Comparison of ENCODE assay signal across 28 cellular contexts in the genomic region with DNA sequence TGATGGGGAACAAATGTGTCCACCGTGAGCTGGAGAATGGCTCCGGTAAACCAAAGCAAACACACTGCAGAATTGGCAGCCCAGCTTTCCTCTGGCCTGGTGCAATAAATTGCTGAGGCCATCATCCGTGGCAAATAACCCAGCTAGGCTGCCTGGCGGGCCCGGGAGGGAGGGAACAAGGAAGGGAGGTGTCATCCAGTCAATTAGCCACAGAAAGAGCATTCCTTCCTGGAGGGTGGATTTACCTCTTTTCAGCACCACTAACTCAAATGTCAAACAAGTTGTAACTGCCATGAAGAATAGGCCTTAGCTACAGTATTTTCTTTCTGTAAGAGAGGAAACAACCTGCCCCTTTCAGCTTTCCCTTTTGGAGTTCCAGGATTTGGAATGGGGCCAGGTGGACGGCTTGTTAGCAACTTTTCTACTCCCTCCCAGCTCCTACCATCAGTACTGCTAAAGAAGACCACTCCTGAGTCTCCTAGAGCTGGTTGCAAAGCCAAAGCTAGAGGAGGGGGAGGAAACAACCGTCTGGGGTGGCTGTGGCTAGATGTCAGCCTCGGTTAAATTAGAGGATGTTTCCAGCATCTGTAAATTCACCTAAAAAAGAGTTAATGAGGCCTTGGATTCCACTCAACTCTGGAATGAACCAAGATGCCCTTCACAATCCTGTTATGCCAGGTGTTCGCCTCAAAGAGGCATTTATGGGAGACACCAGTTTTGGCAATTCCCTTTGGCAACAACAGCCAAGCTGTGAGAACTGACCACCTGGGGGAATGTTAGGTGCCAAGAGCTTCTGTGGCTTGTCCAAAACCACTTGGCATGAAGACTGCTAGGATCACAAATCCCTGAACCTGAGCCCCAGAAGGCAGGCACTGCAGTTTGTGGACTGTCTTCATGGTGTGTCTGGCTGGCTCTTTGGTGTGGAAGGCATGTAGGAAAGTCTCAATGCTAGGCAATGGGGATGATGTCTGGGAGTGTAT.
A peak's percentile ranks its signal among the peaks of the same experiment; 100 is the strongest.
DNase-seq lines count a peak whose midpoint lies in the region; ATAC-seq and TF ChIP-seq lines count a peak whose summit lies in the region.
"Had no signal": no experiment of that assay in that cellular context is flagged by ENCODE, and none has a peak within 500 bp of the region (broad histone marks: within the 10 kb centered on the region; RNA-seq: fewer than 3 reads in every experiment).

No MANE protein-coding gene starts in this region.

- CTCF ChIA-PET in MCF 10A (lab: Yijun Ruan, JAX), result interaction anchor here (0.6 to 1.0 kb wide), 3 partner anchors 63 to 1834 kb away, joined by 3 to 5 read pairs (median 3); no protein-coding TSS in a partner anchor

- no peak overlapping the region for H3K4me3 Mint-ChIP-seq in MCF 10A (ENCODE audit: unreplicated experiment)
- H3K4me3 Mint-ChIP-seq: immature natural killer cell; naive thymus-derived CD4-positive, alpha-beta T cell; stimulated activated naive CD8-positive, alpha-beta T cell treated with anti-CD3 and anti-CD28 coated beads, Interleukin-15, amount 100 ng/mL, for 72 hours; T-cell had no signal

- H3K27ac ChIP-seq in breast epithelium (peak overlapping the region; percentile 11 to 42), body of pancreas (peak overlapping the region; percentile 3 to 67 (median 36))
- H3K27ac ChIP-seq: A549; adrenal gland; BLaER1 treated with 17β-estradiol and CSF1 and Interleukin-3, amounts not matched to agents 10 nM and 100 nM; heart left ventricle; skin epidermis had no signal

- ATAC-seq in body of pancreas, result peak; percentile 93
- ATAC-seq in left colon, result peak; percentile 99
- no peak for ATAC-seq in GM21367 (IDR thresholded peaks at IDR 0.05; ENCODE audit: unreplicated experiment)
- ATAC-seq: A549; GM12878; HCT116; heart left ventricle; naive thymus-derived CD4-positive, alpha-beta T cell; stimulated activated naive CD8-positive, alpha-beta T cell treated with anti-CD3 and anti-CD28 coated beads, Interleukin-15, amount 100 ng/mL, for 72 hours; T-cell had no signal

- H3K4me1 Mint-ChIP-seq in MCF 10A (ENCODE audit: insufficient read depth, unreplicated experiment), result peaks cover 14% of the 10 kb centered on the region
- H3K4me1 Mint-ChIP-seq: immature natural killer cell; naive thymus-derived CD4-positive, alpha-beta T cell; stimulated activated naive CD8-positive, alpha-beta T cell treated with anti-CD3 and anti-CD28 coated beads, Interleukin-15, amount 100 ng/mL, for 72 hours; T-cell had no signal

- no peak overlapping the region for H3K27ac Mint-ChIP-seq in MCF 10A (ENCODE audit: low read depth, unreplicated experiment)
- H3K27ac Mint-ChIP-seq: immature natural killer cell; progenitor cell of endocrine pancreas; stimulated activated naive CD8-positive, alpha-beta T cell treated with anti-CD3 and anti-CD28 coated beads, Interleukin-15, amount 100 ng/mL, for 72 hours; T-cell had no signal

- H3K9me3 ChIP-seq in breast epithelium (no peaks in the 10 kb centered on the region), body of pancreas (no peaks in the 10 kb centered on the region)
- H3K9me3 ChIP-seq: A549; adrenal gland; BLaER1 treated with 17β-estradiol and CSF1 and Interleukin-3, amounts not matched to agents 10 nM and 100 nM; heart left ventricle had no signal

- POLR2A ChIA-PET in MCF 10A (lab: Yijun Ruan, JAX), result no interaction called here

- TF ChIP-seq CTCF in breast epithelium (IDR thresholded peaks at IDR 0.05) (no peak), MCF 10A (IDR thresholded peaks at IDR 0.05; ENCODE audit: unreplicated experiment) (no peak), body of pancreas (IDR thresholded peaks at IDR 0.05) (peak in 1 of 7 experiments; percentile 7), foreskin fibroblast (IDR thresholded peaks at IDR 0.05; ENCODE audit: low read depth, low read length) (no peak)

- H3K36me3 ChIP-seq in breast epithelium (no peaks in the 10 kb centered on the region), body of pancreas (replicated peaks in 1 of 2; ENCODE audit: insufficient read depth in 1 of 2, low read depth in 2 of 2) (no peaks in the 10 kb centered on the region)
- H3K36me3 ChIP-seq: adrenal gland; BLaER1 treated with 17β-estradiol and CSF1 and Interleukin-3, amounts not matched to agents 10 nM and 100 nM; heart left ventricle had no signal

- BruUV-seq in MCF 10A (replicated peaks; lab: Mats Ljungman, UMichigan), result no TSS peak

- H3K27me3 Mint-ChIP-seq in MCF 10A (ENCODE audit: insufficient read depth, unreplicated experiment), result no peaks in the 10 kb centered on the region
- H3K27me3 Mint-ChIP-seq: progenitor cell of endocrine pancreas had no signal

- intact Hi-C loops in breast epithelium (cut with DNase I; ENCODE audit: low total_unique reads) (no loop called here), MCF 10A (cut with micrococcal nuclease) (no loop called here), body of pancreas (cut with DNase I) (no loop called here), left colon (cut with DNase I, micrococcal nuclease) (no loop called here)

- WGBS in body of pancreas, 2 donors, result 10 to 20% methylated on average over 8 to 9 of the region's 9 CpGs

- no peaks in the 10 kb centered on the region for H3K36me3 Mint-ChIP-seq in MCF 10A (ENCODE audit: insufficient read depth, unreplicated experiment)
- H3K36me3 Mint-ChIP-seq: immature natural killer cell; naive thymus-derived CD4-positive, alpha-beta T cell; T-cell had no signal

- peak in 1 of 2 donors; percentile 21 for DNase-seq in breast epithelium (ENCODE audit: low spot score in 2 of 2)
- DNase-seq in MCF 10A (ENCODE audit: unreplicated experiment), result no peak
- DNase-seq in body of pancreas, result peak; percentile 88 to 89 (median 88)
- DNase-seq in left colon, result peak; percentile 50 to 66
- no peak for DNase-seq in activated CD4-positive, CD25-positive, alpha-beta regulatory T cell treated with anti-CD3 and anti-CD28 coated beads, Interleukin-2, amount 50 U/mL, for 72 hours
- DNase-seq in foreskin fibroblast, result no peak
- no peak for DNase-seq in NOMO-1 treated with DMSO at 0.1 percent for 48 hours (lab: John Stamatoyannopoulos, UW; ENCODE audit: unreplicated experiment)
- DNase-seq: activated CD4-positive, alpha-beta T cell treated with anti-CD3 and anti-CD28 coated beads, Interleukin-2, amount 50 U/mL, for 4 hours; activated gamma-delta T cell; adrenal gland; effector CD4-positive, alpha-beta T cell; heart left ventricle; immature natural killer cell; naive thymus-derived CD4-positive, alpha-beta T cell; NCI-H1694; NCI-H510A treated with DMSO at 0.1 percent for 48 hours; SHP77 treated with DMSO at 0.1 percent for 48 hours; stimulated activated CD4-positive, alpha-beta T cell treated with anti-CD3 and anti-CD28 coated beads, Interleukin-4, amount 100 ng/mL, for 1 hour; stimulated activated naive CD8-positive, alpha-beta T cell treated with anti-CD3 and anti-CD28 coated beads, Interleukin-15, amount 100 ng/mL, for 72 hours; T-cell had no signal

- H3K9me3 Mint-ChIP-seq in MCF 10A (ENCODE audit: unreplicated experiment), result no peaks in the 10 kb centered on the region
- H3K9me3 Mint-ChIP-seq: stimulated activated naive CD8-positive, alpha-beta T cell treated with anti-CD3 and anti-CD28 coated beads, Interleukin-15, amount 100 ng/mL, for 72 hours had no signal

- H3K27me3 ChIP-seq in breast epithelium (no peaks in the 10 kb centered on the region), body of pancreas (no peaks in the 10 kb centered on the region)
- H3K27me3 ChIP-seq: adrenal gland; BLaER1 treated with 17β-estradiol and CSF1 and Interleukin-3, amounts not matched to agents 10 nM and 100 nM; heart left ventricle had no signal

- no peak for TF ChIP-seq POLR2A in breast epithelium (IDR thresholded peaks at IDR 0.05)
- TF ChIP-seq POLR2A in body of pancreas (IDR thresholded peaks at IDR 0.05), result no peak

- H3K4me1 ChIP-seq in breast epithelium (no peaks in the 10 kb centered on the region), body of pancreas (peaks cover 30% of the 10 kb centered on the region)
- H3K4me1 ChIP-seq: BLaER1 treated with 17β-estradiol and CSF1 and Interleukin-3, amounts not matched to agents 10 nM and 100 nM; heart left ventricle had no signal

- no peak overlapping the region for H3K4me3 ChIP-seq in breast epithelium
- H3K4me3 ChIP-seq in body of pancreas, result no peak overlapping the region
- no peak overlapping the region for H3K4me3 ChIP-seq in foreskin fibroblast (ENCODE audit: low read depth in 1 of 2, low read length in 2 of 2)
- H3K4me3 ChIP-seq: A549; adrenal gland; BLaER1 treated with 17β-estradiol and CSF1 and Interleukin-3, amounts not matched to agents 10 nM and 100 nM; GM12878; heart left ventricle; lung; skin epidermis had no signal

Comparison
In these comparisons a context has a peak if more than half of its experiments do, and no peak if none do; other contexts are left out.
1. DNase-seq: peak in body of pancreas (4 of 4) and left colon (2 of 2); none in MCF 10A (single experiment), activated CD4-positive, CD25-positive, alpha-beta regulatory T cell treated with anti-CD3 and anti-CD28 coated beads, Interleukin-2, amount 50 U/mL, for 72 hours (single experiment), foreskin fibroblast (0 of 2) and NOMO-1 treated with DMSO at 0.1 percent for 48 hours (single experiment).